ENCODE assay signal across 8 cellular contexts in the genomic region with DNA sequence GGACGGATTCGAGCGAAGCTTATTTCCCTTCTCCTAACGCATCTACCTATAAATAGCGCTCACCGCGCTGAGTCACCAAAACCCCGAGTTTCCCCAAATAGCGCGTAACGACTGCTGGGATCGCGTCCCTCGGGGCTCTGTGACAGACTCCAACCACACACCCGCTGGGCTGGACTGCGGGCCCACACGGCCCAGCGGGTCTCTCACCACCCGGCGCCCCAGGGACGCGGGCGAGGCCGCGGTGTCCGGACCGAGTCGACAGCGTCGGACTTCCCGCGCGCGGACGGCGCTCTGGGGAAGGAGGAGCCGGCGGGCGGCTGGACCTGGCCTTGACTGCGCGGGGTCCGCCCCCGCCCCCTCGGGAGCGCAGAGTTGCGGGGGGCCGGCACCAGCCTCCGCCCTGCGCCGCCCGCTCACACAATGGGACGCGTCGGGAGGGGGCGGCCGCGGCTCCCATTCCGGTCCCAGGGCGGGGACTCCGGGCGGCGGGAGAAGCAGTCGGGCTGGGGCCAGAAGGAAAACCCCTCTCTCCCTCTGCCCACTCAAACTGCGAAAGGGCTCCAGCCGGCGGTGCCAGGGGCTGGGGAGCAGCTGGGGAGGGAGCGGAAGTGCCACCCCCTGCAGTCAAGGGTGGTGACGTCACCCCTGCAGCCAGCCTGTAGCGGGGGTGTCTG.
A peak's percentile ranks its signal among the peaks of the same experiment; 100 is the strongest.
DNase-seq lines count a peak whose midpoint lies in the region; ATAC-seq and TF ChIP-seq lines count a peak whose summit lies in the region.

No MANE protein-coding gene starts in this region.

- H3K36me3 ChIP-seq in KOPT-K1 (ENCODE audit: insufficient read depth, low read length) (peaks cover 16% of the 10 kb centered on the region), neuron (ENCODE audit: insufficient read depth, low read length) (peaks cover 4% of the 10 kb centered on the region), thoracic aorta (no peaks in the 10 kb centered on the region)

- peaks cover 3% of the 10 kb centered on the region for H3K4me1 ChIP-seq in foreskin keratinocyte
- peaks cover 20% of the 10 kb centered on the region for H3K4me1 ChIP-seq in neuron (ENCODE audit: insufficient read depth, low read length)
- H3K4me1 ChIP-seq in thoracic aorta (ENCODE audit: control insufficient read depth in 1 of 2, low read depth in 2 of 2), result peaks cover 14 to 40% of the 10 kb centered on the region in 2 donors

- H3K27me3 ChIP-seq in foreskin keratinocyte (peaks cover 35% of the 10 kb centered on the region), neuron (ENCODE audit: insufficient read depth, low read length) (no peaks in the 10 kb centered on the region), thoracic aorta (replicated peaks; ENCODE audit: insufficient read depth) (no peaks in the 10 kb centered on the region)

- peak; percentile 95 for DNase-seq in Daoy (ENCODE audit: low read depth)
- peak; percentile 50 for DNase-seq in activated gamma-delta T cell treated with anti-CD3 and anti-CD28 coated beads, Interleukin-2, amount 50 U/mL, for 16 hours (ENCODE audit: low read depth)
- peak; percentile 69 to 83 for DNase-seq in foreskin keratinocyte
- peak; percentile 81 for DNase-seq in thoracic aorta (ENCODE audit: low spot score)

- H3K4me3 ChIP-seq in neuron (ENCODE audit: low read length) (peak overlapping the region; percentile 77), thoracic aorta (peak overlapping the region; percentile 93)

- H3K9me3 ChIP-seq in KOPT-K1 (ENCODE audit: insufficient read depth, low read length, poor library complexity, severe bottlenecking) (no peaks in the 10 kb centered on the region), neuron (ENCODE audit: low read length) (no peaks in the 10 kb centered on the region), thoracic aorta (no peaks in the 10 kb centered on the region)

- H3K27ac ChIP-seq in KOPT-K1 (ENCODE audit: low read depth, low read length, poor library complexity, severe bottlenecking) (peak overlapping the region; percentile 99), foreskin keratinocyte (peak overlapping the region; percentile 86), thoracic aorta (peak overlapping the region; percentile 98 to 99)

- TF ChIP-seq POLR2A in Raji (IDR thresholded peaks at IDR 0.05; ENCODE audit: insufficient read depth, low read depth, low read length), result peak; percentile 70

- TF ChIP-seq CTCF in foreskin keratinocyte (conservative IDR thresholded peaks at IDR 0.05), result no peak
- no peak for TF ChIP-seq CTCF in thoracic aorta (IDR thresholded peaks at IDR 0.05)

- peak overlapping the region; percentile 49 for H2AFZ ChIP-seq in neuron (ENCODE audit: low read depth, low read length)

- peak; percentile 76 for ATAC-seq in GM21786 (IDR thresholded peaks at IDR 0.05; ENCODE audit: unreplicated experiment)
- peak; percentile 78 for ATAC-seq in foreskin keratinocyte
- peak; percentile 79 for ATAC-seq in thoracic aorta (ENCODE audit: insufficient number of reproducible peaks, low FRiP score, low read depth)

Comparison
In these comparisons a context has a peak if more than half of its experiments do, and no peak if none do; other contexts are left out.
1. Peak in every context shown above with its lines: DNase-seq, ATAC-seq, H3K4me3 ChIP-seq and H3K27ac ChIP-seq.